22 cellular contexts compared by ENCODE assay signal in genomic region chr11:123047265-123047946, GRCh38.
"Had no signal": no experiment of that assay in that cellular context is flagged by ENCODE, and none has a peak within 500 bp of the region (broad histone marks: within the 10 kb centered on the region; RNA-seq: fewer than 3 reads in every experiment).

No MANE protein-coding gene starts in this region.

- H3K4me3 ChIP-seq: heart left ventricle, lung, psoas muscle, smooth muscle cell, testis, tibial nerve had no signal

- H3K27ac ChIP-seq: heart left ventricle, parathyroid adenoma, psoas muscle, tibial nerve had no signal

- ATAC-seq: left colon; psoas muscle; stimulated activated effector memory CD8-positive, alpha-beta T cell treated with anti-CD3 and anti-CD28 coated beads, Interleukin-12 subunit alpha, Interleukin-12 subunit beta, amount 100 ng/mL, for 72 hours had no signal

- H3K27ac Mint-ChIP-seq: nephron; stimulated activated effector memory CD8-positive, alpha-beta T cell treated with anti-CD3 and anti-CD28 coated beads, Interleukin-12 subunit alpha, Interleukin-12 subunit beta, amount 100 ng/mL, for 72 hours; stimulated activated naive CD8-positive, alpha-beta T cell treated with anti-CD3 and anti-CD28 coated beads, Interleukin-15, Interleukin-2, amounts not matched to agents 100 ng/mL and 50 ng/mL, for 24 hours had no signal

- H3K27me3 ChIP-seq: heart left ventricle, testis, tibial nerve had no signal

- H3K9me3 Mint-ChIP-seq: naive B cell; nephron; stimulated activated effector memory CD8-positive, alpha-beta T cell treated with anti-CD3 and anti-CD28 coated beads, Interleukin-12 subunit alpha, Interleukin-12 subunit beta, amount 100 ng/mL, for 72 hours; stimulated activated naive CD8-positive, alpha-beta T cell treated with anti-CD3 and anti-CD28 coated beads, Interleukin-15, Interleukin-2, amounts not matched to agents 100 ng/mL and 50 ng/mL, for 24 hours had no signal

- DNase-seq: cerebellar nuclear complex; dermis blood vessel endothelial cell; erythroblast; heart left ventricle; hippocampal formation; left colon; left ventricle myocardium superior; mesenchymal stem cell; midbrain; naive B cell; occipital lobe; psoas muscle; stimulated activated CD4-positive, alpha-beta T cell treated with anti-CD3 and anti-CD28 coated beads, Interleukin-4, amount 100 ng/mL, for 1 hour; stimulated activated CD8-positive, alpha-beta memory T cell treated with anti-CD3 and anti-CD28 coated beads, Interleukin-4, amount 100 ng/mL, for 48 hours; testis had no signal

- H3K27me3 Mint-ChIP-seq: naive B cell; stimulated activated naive CD8-positive, alpha-beta T cell treated with anti-CD3 and anti-CD28 coated beads, Interleukin-15, Interleukin-2, amounts not matched to agents 100 ng/mL and 50 ng/mL, for 24 hours had no signal

- H3K36me3 Mint-ChIP-seq: naive B cell had no signal

- H3K4me3 Mint-ChIP-seq: naive B cell; nephron; stimulated activated effector memory CD8-positive, alpha-beta T cell treated with anti-CD3 and anti-CD28 coated beads, Interleukin-12 subunit alpha, Interleukin-12 subunit beta, amount 100 ng/mL, for 72 hours; stimulated activated naive CD8-positive, alpha-beta T cell treated with anti-CD3 and anti-CD28 coated beads, Interleukin-15, Interleukin-2, amounts not matched to agents 100 ng/mL and 50 ng/mL, for 24 hours had no signal

- H3K4me1 Mint-ChIP-seq: naive B cell; nephron; stimulated activated effector memory CD8-positive, alpha-beta T cell treated with anti-CD3 and anti-CD28 coated beads, Interleukin-12 subunit alpha, Interleukin-12 subunit beta, amount 100 ng/mL, for 72 hours had no signal

- H3K9me3 ChIP-seq: heart left ventricle, psoas muscle, testis, tibial nerve had no signal

- H3K4me1 ChIP-seq: parathyroid adenoma, psoas muscle, tibial nerve had no signal
